In the genomic region with DNA sequence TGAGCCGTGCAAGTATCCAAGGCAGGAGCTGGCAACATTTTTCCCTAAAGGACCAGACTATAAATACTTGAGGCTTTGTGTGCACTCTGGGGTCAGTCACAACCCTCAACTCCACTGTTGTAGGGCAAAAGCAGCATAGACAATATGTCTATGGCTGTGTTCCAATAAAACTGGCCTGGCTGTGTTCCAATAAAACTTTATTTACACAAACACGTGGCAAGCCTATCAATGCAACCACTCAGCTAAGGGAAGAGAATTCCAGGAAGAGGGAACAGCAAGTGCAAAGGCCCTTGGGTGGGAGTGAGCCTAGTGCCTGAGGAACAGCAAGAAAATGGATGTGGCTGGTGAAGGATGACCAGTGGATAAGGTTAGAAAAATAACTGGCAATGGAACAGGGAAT, we compare ENCODE assay signal across 36 cellular contexts. TPM values are rescaled to one million over a fixed set of nuclear protein-coding genes. Genes with fewer than 3 reads are reported as not detected.
"Had no signal": no experiment of that assay in that cellular context is flagged by ENCODE, and none has a peak within 500 bp of the region (broad histone marks: within the 10 kb centered on the region; RNA-seq: fewer than 3 reads in every experiment).

No MANE protein-coding gene starts in this region.

- H3K4me1 Mint-ChIP-seq: activated B cell treated with CpG ODN at 0.5 μM for 24 hours, brain, T-helper 17 cell had no signal

- H3K27me3 Mint-ChIP-seq: activated CD4-positive, alpha-beta memory T cell treated with anti-CD3 and anti-CD28 coated beads for 36 hours had no signal

- H3K36me3 ChIP-seq: ascending aorta, breast epithelium, cardiac muscle cell, colonic mucosa, esophagus squamous epithelium, gastroesophageal sphincter, heart right ventricle, WERI-Rb-1 had no signal

- H3K9me3 ChIP-seq: ascending aorta, breast epithelium, colonic mucosa had no signal

- H3K27ac Mint-ChIP-seq: activated B cell treated with CpG ODN at 0.5 μM for 24 hours; activated CD4-positive, alpha-beta memory T cell treated with anti-CD3 and anti-CD28 coated beads for 36 hours; activated CD4-positive, alpha-beta T cell treated with anti-CD3 and anti-CD28 coated beads, Interleukin-2, amount 10 ng/mL, durations not matched to agents 24 days and 14 days; activated CD8-positive, alpha-beta memory T cell treated with anti-CD3 and anti-CD28 coated beads, Interleukin-2, amount 10 ng/mL, durations not matched to agents 7 days and 5 days; activated CD8-positive, alpha-beta T cell treated with anti-CD3 and anti-CD28 coated beads, Interleukin-2, amount 10 ng/mL, durations not matched to agents 7 days and 5 days; activated naive CD4-positive, alpha-beta T cell treated with anti-CD3 and anti-CD28 coated beads, Interleukin-2, amount 10 ng/mL, durations not matched to agents 7 days and 5 days; activated naive CD4-positive, alpha-beta T cell treated with anti-CD3 and anti-CD28 coated beads, Interleukin-2, amount 50 U/mL, for 72 hours; activated naive CD8-positive, alpha-beta T cell treated with anti-CD3 and anti-CD28 coated beads, Interleukin-2, amount 10 ng/mL, durations not matched to agents 7 days and 5 days; brain; T-helper 17 cell; T-helper 2 cell treated with Interferon-gamma antibody and Interleukin-4, amounts not matched to agents 5 μg/mL and 100 μg/mL, for 36 hours had no signal

- DNase-seq: activated B cell treated with CpG ODN at 0.5 μM for 24 hours; activated CD4-positive, alpha-beta memory T cell treated with anti-CD3 and anti-CD28 coated beads for 36 hours; activated CD4-positive, alpha-beta T cell treated with anti-CD3 and anti-CD28 coated beads, Interleukin-2, amount 10 ng/mL, durations not matched to agents 24 days and 14 days; activated CD8-positive, alpha-beta memory T cell treated with anti-CD3 and anti-CD28 coated beads, Interleukin-2, amount 10 ng/mL, durations not matched to agents 7 days and 5 days; activated CD8-positive, alpha-beta memory T cell treated with anti-CD3 and anti-CD28 coated beads, Interleukin-2, amount 50 U/mL, for 4 hours; activated CD8-positive, alpha-beta T cell treated with anti-CD3 and anti-CD28 coated beads, Interleukin-2, amount 10 ng/mL, durations not matched to agents 7 days and 5 days; activated gamma-delta T cell; activated naive CD4-positive, alpha-beta T cell; activated naive CD4-positive, alpha-beta T cell treated with anti-CD3 and anti-CD28 coated beads, Interleukin-2, amount 10 ng/mL, durations not matched to agents 7 days and 5 days; activated naive CD8-positive, alpha-beta T cell treated with anti-CD3 and anti-CD28 coated beads, Interleukin-2, amount 10 ng/mL, durations not matched to agents 7 days and 5 days; activated T-cell treated with anti-CD3 and anti-CD28 coated beads, Interleukin-2, amount 50 U/mL, for 1 hour; activated T-cell treated with anti-CD3 and anti-CD28 coated beads, Interleukin-2, amount 50 U/mL, for 48 hours; central memory CD4-positive, alpha-beta T cell; cerebellar nuclear complex; colonic mucosa; effector CD8-positive, alpha-beta T cell; esophagus squamous epithelium; foreskin melanocyte; heart right ventricle; T-helper 17 cell; T1000; WERI-Rb-1 had no signal

- H3K4me3 ChIP-seq: ascending aorta, breast epithelium, cardiac muscle cell, colonic mucosa, esophagus squamous epithelium, gastroesophageal sphincter, heart right ventricle had no signal

- H3K36me3 Mint-ChIP-seq: brain had no signal

- H3K4me3 Mint-ChIP-seq: activated B cell treated with CpG ODN at 0.5 μM for 24 hours; activated CD4-positive, alpha-beta memory T cell treated with anti-CD3 and anti-CD28 coated beads for 36 hours; activated CD4-positive, alpha-beta T cell treated with anti-CD3 and anti-CD28 coated beads, Interleukin-2, amount 10 ng/mL, durations not matched to agents 24 days and 14 days; activated CD8-positive, alpha-beta memory T cell treated with anti-CD3 and anti-CD28 coated beads, Interleukin-2, amount 10 ng/mL, durations not matched to agents 7 days and 5 days; activated CD8-positive, alpha-beta T cell treated with anti-CD3 and anti-CD28 coated beads, Interleukin-2, amount 10 ng/mL, durations not matched to agents 7 days and 5 days; activated naive CD4-positive, alpha-beta T cell treated with anti-CD3 and anti-CD28 coated beads, Interleukin-2, amount 10 ng/mL, durations not matched to agents 7 days and 5 days; activated naive CD8-positive, alpha-beta T cell treated with anti-CD3 and anti-CD28 coated beads, Interleukin-2, amount 10 ng/mL, durations not matched to agents 7 days and 5 days; brain; T-helper 17 cell; T-helper 2 cell treated with Interferon-gamma antibody and Interleukin-4, amounts not matched to agents 5 μg/mL and 100 μg/mL, for 36 hours had no signal

- ATAC-seq: activated CD4-positive, CD25-positive, alpha-beta regulatory T cell treated with anti-CD3 and anti-CD28 coated beads, Interleukin-2, amount 50 U/mL, for 24 hours; activated CD8-positive, alpha-beta memory T cell treated with anti-CD3 and anti-CD28 coated beads, Interleukin-2, amount 10 ng/mL, durations not matched to agents 7 days and 5 days; activated CD8-positive, alpha-beta T cell treated with anti-CD3 and anti-CD28 coated beads, Interleukin-2, amount 10 ng/mL, durations not matched to agents 7 days and 5 days; activated naive CD4-positive, alpha-beta T cell treated with anti-CD3 and anti-CD28 coated beads, Interleukin-2, amount 50 U/mL, for 72 hours; gastroesophageal sphincter; T-helper 17 cell had no signal

- H3K4me1 ChIP-seq: ascending aorta, breast epithelium, colonic mucosa, gastroesophageal sphincter, heart right ventricle had no signal

- H3K9me3 Mint-ChIP-seq: activated B cell treated with CpG ODN at 0.5 μM for 24 hours had no signal

RNA-seq across cellular contexts. Expression of gene FAM181A, which starts 11.3 kb away (rescaled TPM):
- total RNA-seq: activated B cell treated with CpG ODN at 0.5 μM for 24 hours; activated CD4-positive, alpha-beta memory T cell treated with anti-CD3 and anti-CD28 coated beads for 36 hours; activated CD4-positive, alpha-beta T cell treated with anti-CD3 and anti-CD28 coated beads, Interleukin-2, amount 10 ng/mL, durations not matched to agents 24 days and 14 days; activated CD8-positive, alpha-beta memory T cell treated with anti-CD3 and anti-CD28 coated beads for 36 hours; activated CD8-positive, alpha-beta memory T cell treated with anti-CD3 and anti-CD28 coated beads, Interleukin-2, amount 10 ng/mL, durations not matched to agents 7 days and 5 days; activated CD8-positive, alpha-beta T cell treated with anti-CD3 and anti-CD28 coated beads, Interleukin-2, amount 10 ng/mL, durations not matched to agents 7 days and 5 days; activated naive CD4-positive, alpha-beta T cell treated with anti-CD3 and anti-CD28 coated beads, Interleukin-2, amount 50 U/mL, for 72 hours; activated naive CD8-positive, alpha-beta T cell treated with anti-CD3 and anti-CD28 coated beads, Interleukin-2, amount 10 ng/mL, durations not matched to agents 7 days and 5 days; ascending aorta; breast epithelium; cardiac muscle cell; colonic mucosa; dermis microvascular lymphatic vessel endothelial cell; endothelial cell of umbilical vein; esophagus squamous epithelium; fibroblast of lung; fibroblast of villous mesenchyme; gastroesophageal sphincter; glomerular endothelial cell; heart right ventricle; T-helper 17 cell had no signal
